Comparison of ENCODE assay signal across 8 cellular contexts in the genomic region with DNA sequence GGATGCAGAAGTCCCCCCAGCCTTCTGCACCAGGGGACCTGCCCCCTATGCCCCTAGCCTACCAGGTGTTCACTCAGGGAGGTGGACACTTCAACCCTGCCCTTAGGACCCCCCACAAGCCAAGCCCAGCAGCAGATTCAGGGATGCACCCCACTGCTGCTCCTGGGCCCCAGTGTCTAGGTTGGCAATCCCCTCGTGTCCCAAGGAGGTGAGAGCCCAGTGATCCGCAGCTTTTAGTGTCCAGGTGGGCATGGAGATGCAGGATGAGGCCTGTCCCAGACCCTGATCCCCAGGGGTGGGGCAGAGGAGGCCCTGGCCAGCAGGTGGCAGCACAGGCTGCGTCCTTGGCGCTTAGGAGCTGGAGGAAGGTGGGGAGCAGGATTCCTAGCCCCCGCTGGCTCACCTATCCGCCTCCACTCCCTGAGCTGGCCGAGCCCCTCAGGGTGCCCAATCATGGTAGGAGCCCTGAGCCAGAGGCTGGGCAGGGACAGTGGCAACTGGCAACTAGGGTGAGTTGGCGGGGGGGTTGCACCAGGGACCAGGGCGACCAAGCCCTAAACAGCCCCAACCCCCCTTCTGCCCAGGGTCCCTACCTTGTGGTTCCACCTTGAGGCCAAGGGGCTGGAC. TPM values are rescaled to one million over a fixed set of nuclear protein-coding genes. Genes with fewer than 3 reads are reported as not detected.
A peak's percentile ranks its signal among the peaks of the same experiment; 100 is the strongest.
DNase-seq lines count a peak whose midpoint lies in the region; ATAC-seq and FAIRE-seq lines count a peak whose summit lies in the region.

No MANE protein-coding gene starts in this region.

- no peaks in the 10 kb centered on the region for H3K27me3 ChIP-seq in aorta (ENCODE audit: control insufficient read depth in 1 of 2, insufficient read depth in 2 of 2, low read length in 1 of 2)

- peaks cover 16% of the 10 kb centered on the region for H3K4me1 Mint-ChIP-seq in activated T-cell treated with anti-CD3 and anti-CD28 coated beads, Interleukin-2, amount 50 U/mL, for 72 hours (ENCODE audit: low read depth)

- no peak for FAIRE-seq in frontal cortex (lab: Jason Lieb, UNC)

- H3K9me3 Mint-ChIP-seq in activated T-cell treated with anti-CD3 and anti-CD28 coated beads, Interleukin-2, amount 50 U/mL, for 72 hours = no peaks in the 10 kb centered on the region

- H3K27me3 Mint-ChIP-seq in activated T-cell treated with anti-CD3 and anti-CD28 coated beads, Interleukin-2, amount 50 U/mL, for 72 hours (ENCODE audit: low read depth) = no peaks in the 10 kb centered on the region

- no peaks in the 10 kb centered on the region for H3K36me3 Mint-ChIP-seq in activated T-cell treated with anti-CD3 and anti-CD28 coated beads, Interleukin-2, amount 50 U/mL, for 72 hours (ENCODE audit: insufficient read depth in 2 of 2)

- no peaks in the 10 kb centered on the region for H3K9me3 ChIP-seq in aorta (ENCODE audit: control insufficient read depth, low read length)

- H3K27ac ChIP-seq in aorta (ENCODE audit: low read depth in 1 of 2, low read length in 2 of 2) = no peak overlapping the region

- DNase-seq in activated gamma-delta T cell treated with Interleukin-2 at 50 U/mL for 16 hours (peak; percentile 54), activated gamma-delta T cell (lab: John Stamatoyannopoulos, UW) (no peak), NCI-H510A treated with DMSO at 0.1 percent for 48 hours (lab: John Stamatoyannopoulos, UW) (peak; percentile 22), frontal cortex (ENCODE audit: low spot score in 2 of 2) (peak; percentile 75 to 76), nucleus accumbens (lab: John Stamatoyannopoulos, UW) (peak in 43 of 56 donors; percentile 37 to 84 (median 55)), aorta (peak; percentile 71 to 90)
- DNase-seq in activated T-cell treated with anti-CD3 and anti-CD28 coated beads, Interleukin-2, amount 50 U/mL, for 72 hours = peak; percentile 65 to 66

- H3K27ac Mint-ChIP-seq in activated T-cell treated with anti-CD3 and anti-CD28 coated beads, Interleukin-2, amount 50 U/mL, for 72 hours = no peak overlapping the region

- no peak overlapping the region for H3K4me3 ChIP-seq in aorta (ENCODE audit: low read length in 2 of 2)

- peak; percentile 23 to 29 for ATAC-seq in activated T-cell treated with anti-CD3 and anti-CD28 coated beads, Interleukin-2, amount 50 U/mL, for 72 hours (replicated peaks in 1 of 2)
- peak; percentile 60 for ATAC-seq in aorta (ENCODE audit: low FRiP score)
- ATAC-seq in GM21515 (IDR thresholded peaks at IDR 0.05; ENCODE audit: unreplicated experiment) = no peak

- intact Hi-C loops in aorta (cut with DNase I) = loop anchor here (2.0 kb wide), 1 partner anchor 28 kb away; no protein-coding TSS in a partner anchor

- H3K4me3 Mint-ChIP-seq in activated T-cell treated with anti-CD3 and anti-CD28 coated beads, Interleukin-2, amount 50 U/mL, for 72 hours = no peak overlapping the region

- no peaks in the 10 kb centered on the region for H3K36me3 ChIP-seq in aorta (ENCODE audit: control insufficient read depth in 1 of 2, insufficient read depth in 2 of 2, low read length in 1 of 2)

- H3K4me1 ChIP-seq in aorta (ENCODE audit: control insufficient read depth in 1 of 2, insufficient read depth in 2 of 2, low read length in 2 of 2) = no peaks in the 10 kb centered on the region

- 60 to 65% methylated on average over 9 of the region's 9 CpGs for WGBS in aorta, 2 donors

RNA-seq across cellular contexts. Expression of a gene that starts 4.1 kb away (rescaled TPM):
- total RNA-seq in activated T-cell treated with anti-CD3 and anti-CD28 coated beads, Interleukin-2, amount 50 U/mL, for 72 hours = 1 to 10 TPM; 7.0 to 9.5 TPM
- total RNA-seq in frontal cortex (260 TPM), aorta (100 to 1,000 TPM in 1 of 2 donors, 10 to 100 TPM in 1; 78.1 to 109 TPM)
- 10 to 100 TPM; 46.6 to 91.3 TPM for polyA plus RNA-seq in aorta

RNA-seq across cellular contexts. Expression of a gene that starts 10.5 kb away (rescaled TPM):
- 1 to 10 TPM; 6.3 to 8.4 TPM for total RNA-seq in activated T-cell treated with anti-CD3 and anti-CD28 coated beads, Interleukin-2, amount 50 U/mL, for 72 hours
- total RNA-seq in frontal cortex (4.9 TPM), aorta (10 to 100 TPM; 11.4 to 11.8 TPM)
- polyA plus RNA-seq in aorta = 10 to 100 TPM in 1 of 2 donors, 1 to 10 TPM in 1; 6.4 to 12.4 TPM

RNA-seq across cellular contexts. Expression of a gene that starts 43.9 kb away (rescaled TPM):
- total RNA-seq in activated T-cell treated with anti-CD3 and anti-CD28 coated beads, Interleukin-2, amount 50 U/mL, for 72 hours = 10 to 100 TPM; 29.3 TPM
- total RNA-seq in frontal cortex = 51.4 TPM
- total RNA-seq in aorta = 10 to 100 TPM; 30.4 to 30.8 TPM
- 10 to 100 TPM in 1 of 2 donors, 1 to 10 TPM in 1; 9.2 to 14.9 TPM for polyA plus RNA-seq in aorta

RNA-seq across cellular contexts. Expression of a gene that starts 44.2 kb away (rescaled TPM):
- total RNA-seq in activated T-cell treated with anti-CD3 and anti-CD28 coated beads, Interleukin-2, amount 50 U/mL, for 72 hours = 10 to 100 TPM; 40.0 to 47.8 TPM
- total RNA-seq in frontal cortex (38.3 TPM), aorta (10 to 100 TPM; 27.6 to 33.3 TPM)
- 10 to 100 TPM; 44.2 to 71.7 TPM for polyA plus RNA-seq in aorta

Comparison
In these comparisons a context has a peak if more than half of its experiments do, and no peak if none do; other contexts are left out.
1. RNA of a gene that starts 4.1 kb away (total RNA-seq): 260 TPM in frontal cortex (single experiment) and 78.1 to 109 TPM in aorta; 7.0 to 9.5 TPM in activated T-cell treated with anti-CD3 and anti-CD28 coated beads, Interleukin-2, amount 50 U/mL, for 72 hours; every median in the first group is over 4 times any median in the second.